In genomic region chr5:59099270-59099994, GRCh38 we compare ENCODE assay signal across 8 cellular contexts.
DNase-seq lines count a peak whose midpoint lies in the region; ATAC-seq and FAIRE-seq lines count a peak whose summit lies in the region.

No MANE protein-coding gene starts in this region.

- no peaks in the 10 kb centered on the region for H3K9me3 Mint-ChIP-seq in central memory CD8-positive, alpha-beta T cell

- peaks cover 44% of the 10 kb centered on the region for H3K4me1 Mint-ChIP-seq in central memory CD8-positive, alpha-beta T cell

- H3K27ac Mint-ChIP-seq in central memory CD8-positive, alpha-beta T cell (ENCODE audit: low read depth), result peak overlapping the region; percentile 75

- no peaks in the 10 kb centered on the region for H3K27me3 Mint-ChIP-seq in central memory CD8-positive, alpha-beta T cell

- no peak for FAIRE-seq in RCC 7860 (lab: Jason Lieb, UNC)

- intact Hi-C loops in Right ventricle myocardium superior (cut with DNase I), result no loop called here

- peak overlapping the region; percentile 47 for H3K4me3 Mint-ChIP-seq in central memory CD8-positive, alpha-beta T cell

- DNase-seq in activated T-cell treated with anti-CD3 and anti-CD28 coated beads for 24 hours (ENCODE audit: low read depth) (peak; percentile 12), RCC 7860 (ENCODE audit: low spot score) (peak; percentile 59), Right ventricle myocardium superior (no peak), hippocampal formation (lab: John Stamatoyannopoulos, UW) (no peak), superior temporal gyrus (ENCODE audit: extremely low spot score) (no peak)
- DNase-seq in activated T-cell treated with anti-CD3 and anti-CD28 coated beads, Interleukin-2, amount 50 U/mL, for 1 hour, result no peak
- peak in 1 of 2 donors; percentile 63 for DNase-seq in central memory CD8-positive, alpha-beta T cell (ENCODE audit: low spot score in 2 of 2)
- peak; percentile 10 to 20 for DNase-seq in stimulated activated CD8-positive, alpha-beta memory T cell treated with anti-CD3 and anti-CD28 coated beads, Interleukin-7, amount 100 ng/mL, for 4 hours (ENCODE audit: low read depth in 2 of 2)

- H3K36me3 Mint-ChIP-seq in central memory CD8-positive, alpha-beta T cell (ENCODE audit: insufficient read depth), result peaks cover 2% of the 10 kb centered on the region

- peak; percentile 97 for ATAC-seq in central memory CD8-positive, alpha-beta T cell (replicated peaks; ENCODE audit: extremely low read depth, poor library complexity, severe bottlenecking)
- no peak for ATAC-seq in Right ventricle myocardium superior (ENCODE audit: poor library complexity)

Comparison
In these comparisons a context has a peak if more than half of its experiments do, and no peak if none do; other contexts are left out.
1. DNase-seq: peak in activated T-cell treated with anti-CD3 and anti-CD28 coated beads for 24 hours (single experiment), RCC 7860 (single experiment) and stimulated activated CD8-positive, alpha-beta memory T cell treated with anti-CD3 and anti-CD28 coated beads, Interleukin-7, amount 100 ng/mL, for 4 hours (2 of 2); none in activated T-cell treated with anti-CD3 and anti-CD28 coated beads, Interleukin-2, amount 50 U/mL, for 1 hour (single experiment), Right ventricle myocardium superior (single experiment), hippocampal formation (0 of 2) and superior temporal gyrus (single experiment).